ENCODE assay signal across 22 cellular contexts in genomic region chrX:97860206-97860605, GRCh38.
DNase-seq lines count a peak whose midpoint lies in the region; FAIRE-seq and TF ChIP-seq lines count a peak whose summit lies in the region.
"Had no signal": no experiment of that assay in that cellular context is flagged by ENCODE, and none has a peak within 500 bp of the region (broad histone marks: within the 10 kb centered on the region; RNA-seq: fewer than 3 reads in every experiment).

No MANE protein-coding gene starts in this region.

- no peak overlapping the region for H3K4me2 ChIP-seq in hepatocyte
- H3K4me2 ChIP-seq: BLaER1 treated with 17β-estradiol and CSF1 and Interleukin-3, amounts not matched to agents 10 nM and 100 nM had no signal

- TF ChIP-seq CTCF in HFFc6 (IDR thresholded peaks at IDR 0.05) (no peak), astrocyte of the spinal cord (IDR thresholded peaks at IDR 0.05; ENCODE audit: low read depth, low read length) (no peak), hepatocyte (IDR thresholded peaks at IDR 0.05; ENCODE audit: poor library complexity) (no peak)

- H3K4me3 ChIP-seq in astrocyte of the spinal cord (ENCODE audit: low read depth, low read length), result no peak overlapping the region
- H3K4me3 ChIP-seq in hepatocyte, result no peak overlapping the region
- no peak overlapping the region for H3K4me3 ChIP-seq in SJCRH30
- H3K4me3 ChIP-seq: BLaER1 treated with 17β-estradiol and CSF1 and Interleukin-3, amounts not matched to agents 10 nM and 100 nM; colonic mucosa; mucosa of descending colon; thoracic aorta had no signal

- in situ Hi-C loops in astrocyte of the spinal cord (cut with HindIII; ENCODE audit: low sequenced_read_pairs), result no loop called here

- H3K9me3 Mint-ChIP-seq in HFFc6, result no peaks in the 10 kb centered on the region

- no peaks in the 10 kb centered on the region; the same call in 1 of the 2 replicates for H3K27me3 Mint-ChIP-seq in HFFc6 (ENCODE audit: insufficient read depth)
- H3K27me3 Mint-ChIP-seq: activated CD8-positive, alpha-beta memory T cell treated with anti-CD3 and anti-CD28 coated beads, Interleukin-2, amount 10 ng/mL, durations not matched to agents 7 days and 5 days; T-helper 17 cell had no signal

- DNase-seq in HFFc6 (peak; percentile 57), astrocyte of the spinal cord (ENCODE audit: low read depth, low spot score) (peak; percentile 32), iris pigment epithelial cell (ENCODE audit: low read depth) (peak; percentile 10), urothelium cell line (ENCODE audit: low spot score) (peak; percentile 13), hepatocyte (ENCODE audit: low spot score) (no peak), SJCRH30 (no peak), SIG-M5 treated with dmso at 0.1 percent for 504 hours (lab: John Stamatoyannopoulos, UW; ENCODE audit: unreplicated experiment) (no peak)
- DNase-seq: activated CD8-positive, alpha-beta memory T cell treated with anti-CD3 and anti-CD28 coated beads, Interleukin-2, amount 10 ng/mL, durations not matched to agents 7 days and 5 days; colonic mucosa; erythroblast; Kasumi-1; kidney; mucosa of descending colon; NCI-H1417 treated with DMSO at 0.1 percent for 48 hours; NCI-H226; NK-92 treated with Interleukin-12 subunit alpha and Interleukin-12 subunit beta, amount 100 ng/mL, for 24 hours; Right ventricle myocardium superior; stimulated activated CD4-positive, alpha-beta T cell treated with anti-CD3 and anti-CD28 coated beads, Interleukin-4, amount 100 ng/mL, for 24 hours; stimulated activated CD8-positive, alpha-beta memory T cell treated with anti-CD3 and anti-CD28 coated beads, Interleukin-4, amount 100 ng/mL, for 48 hours; T-helper 17 cell had no signal

- no peaks in the 10 kb centered on the region for H3K4me1 ChIP-seq in hepatocyte (ENCODE audit: insufficient read depth)
- no peaks in the 10 kb centered on the region for H3K4me1 ChIP-seq in SJCRH30
- H3K4me1 ChIP-seq: BLaER1 treated with 17β-estradiol and CSF1 and Interleukin-3, amounts not matched to agents 10 nM and 100 nM; colonic mucosa had no signal

- H3K27me3 ChIP-seq in hepatocyte (no peaks in the 10 kb centered on the region), SJCRH30 (no peaks in the 10 kb centered on the region)
- H3K27me3 ChIP-seq: colonic mucosa had no signal

- 93% methylated on average over 1 of the region's 1 CpG for WGBS in hepatocyte (ENCODE audit: low lambda C conversion rate, missing lambda C conversion rate)

- no peak for FAIRE-seq in urothelium cell line (lab: Jason Lieb, UNC)

- no peaks in the 10 kb centered on the region for H4K20me1 ChIP-seq in hepatocyte (ENCODE audit: insufficient read depth, poor library complexity, severe bottlenecking)
- H4K20me1 ChIP-seq: BLaER1 treated with 17β-estradiol and CSF1 and Interleukin-3, amounts not matched to agents 10 nM and 100 nM had no signal

- H3K9me2 ChIP-seq in hepatocyte (replicated peaks; ENCODE audit: insufficient read depth), result no peaks in the 10 kb centered on the region

- peak overlapping the region; percentile 87 for H3K27ac Mint-ChIP-seq in HFFc6
- H3K27ac Mint-ChIP-seq: activated CD8-positive, alpha-beta memory T cell treated with anti-CD3 and anti-CD28 coated beads, Interleukin-2, amount 10 ng/mL, durations not matched to agents 7 days and 5 days; T-helper 17 cell had no signal

- H3K36me3 ChIP-seq in hepatocyte (replicated peaks; ENCODE audit: insufficient read depth, low read depth), result no peaks in the 10 kb centered on the region
- H3K36me3 ChIP-seq in SJCRH30, result no peaks in the 10 kb centered on the region
- H3K36me3 ChIP-seq: BLaER1 treated with 17β-estradiol and CSF1 and Interleukin-3, amounts not matched to agents 10 nM and 100 nM; colonic mucosa; thoracic aorta had no signal

- H3K9me3 ChIP-seq in hepatocyte (ENCODE audit: low read depth) (no peaks in the 10 kb centered on the region), SJCRH30 (replicated peaks) (no peaks in the 10 kb centered on the region)
- H3K9me3 ChIP-seq: BLaER1 treated with 17β-estradiol and CSF1 and Interleukin-3, amounts not matched to agents 10 nM and 100 nM; colonic mucosa; mucosa of descending colon; thoracic aorta had no signal

- H3K79me2 ChIP-seq in hepatocyte, result no peaks in the 10 kb centered on the region

- peaks cover 47% of the 10 kb centered on the region for H3K4me1 Mint-ChIP-seq in HFFc6 (ENCODE audit: low read depth)
- H3K4me1 Mint-ChIP-seq: activated CD8-positive, alpha-beta memory T cell treated with anti-CD3 and anti-CD28 coated beads, Interleukin-2, amount 10 ng/mL, durations not matched to agents 7 days and 5 days; T-helper 17 cell had no signal

- no peak overlapping the region for H3K27ac ChIP-seq in hepatocyte
- H3K27ac ChIP-seq in SJCRH30, result no peak overlapping the region
- H3K27ac ChIP-seq: BLaER1 treated with 17β-estradiol and CSF1 and Interleukin-3, amounts not matched to agents 10 nM and 100 nM; colonic mucosa; thoracic aorta had no signal

- peak overlapping the region; percentile 68 for H3K4me3 Mint-ChIP-seq in HFFc6
- H3K4me3 Mint-ChIP-seq: activated CD8-positive, alpha-beta memory T cell treated with anti-CD3 and anti-CD28 coated beads, Interleukin-2, amount 10 ng/mL, durations not matched to agents 7 days and 5 days; T-helper 17 cell had no signal

- no peaks in the 10 kb centered on the region for H3K36me3 Mint-ChIP-seq in HFFc6 (ENCODE audit: low read depth)
- H3K36me3 Mint-ChIP-seq: activated CD8-positive, alpha-beta memory T cell treated with anti-CD3 and anti-CD28 coated beads, Interleukin-2, amount 10 ng/mL, durations not matched to agents 7 days and 5 days had no signal

- H2AFZ ChIP-seq in hepatocyte, result no peak overlapping the region

Comparison
In these comparisons a context has a peak if more than half of its experiments do, and no peak if none do; other contexts are left out.
1. DNase-seq: peak in HFFc6 (single experiment), astrocyte of the spinal cord (single experiment), iris pigment epithelial cell (single experiment) and urothelium cell line (single experiment); none in hepatocyte (single experiment), SJCRH30 (0 of 2) and SIG-M5 treated with dmso at 0.1 percent for 504 hours (single experiment).